In genomic region chr17:50540485-50541401, GRCh38 we compare ENCODE assay signal across 12 cellular contexts. TPM values are rescaled to one million over a fixed set of nuclear protein-coding genes. Genes with fewer than 3 reads are reported as not detected.
DNase-seq lines count a peak whose midpoint lies in the region; ATAC-seq, FAIRE-seq and TF ChIP-seq lines count a peak whose summit lies in the region.
"Had no signal": no experiment of that assay in that cellular context is flagged by ENCODE, and none has a peak within 500 bp of the region (broad histone marks: within the 10 kb centered on the region; RNA-seq: fewer than 3 reads in every experiment).

No MANE protein-coding gene starts in this region.

- no peak overlapping the region for H3K4ac ChIP-seq in H9 (ENCODE audit: low read depth, low read length)

- H3K9me3 ChIP-seq in Caco-2 (no peaks in the 10 kb centered on the region), Peyer's patch (no peaks in the 10 kb centered on the region), esophagus (ENCODE audit: control insufficient read depth in 2 of 2, insufficient read depth in 1 of 2, low read depth in 1 of 2, low read length in 1 of 2) (no peaks in the 10 kb centered on the region), H9 (ENCODE audit: control insufficient read depth, low read depth, low read length) (no peaks in the 10 kb centered on the region)

- ATAC-seq in HG03095 (IDR thresholded peaks at IDR 0.05; ENCODE audit: unreplicated experiment), result no peak
- no peak for ATAC-seq in HG02852 (IDR thresholded peaks at IDR 0.05; ENCODE audit: unreplicated experiment)

- H4K91ac ChIP-seq in H9 (ENCODE audit: insufficient read length, low read depth, low read length), result no peak overlapping the region

- H3K27me3 Mint-ChIP-seq in Caco-2 (ENCODE audit: insufficient read depth, unreplicated experiment) (no peaks in the 10 kb centered on the region), H9 (ENCODE audit: low read depth) (peaks cover 28% of the 10 kb centered on the region)

- H3K4me2 ChIP-seq in H9 (ENCODE audit: insufficient read depth, insufficient read length, low read length), result no peak overlapping the region

- H2BK15ac ChIP-seq in H9 (ENCODE audit: low read depth, low read length), result no peak overlapping the region

- no peak overlapping the region for H3K9ac ChIP-seq in rectal smooth muscle tissue (ENCODE audit: low read length)
- no peak overlapping the region for H3K9ac ChIP-seq in H9 (ENCODE audit: extremely low read depth, insufficient read length, low read length)

- peaks cover 8% of the 10 kb centered on the region for H3K23me2 ChIP-seq in H9 (ENCODE audit: insufficient read length, low read depth, low read length, poor library complexity, severe bottlenecking)

- no peaks in the 10 kb centered on the region for H3K79me1 ChIP-seq in H9 (ENCODE audit: insufficient read depth, low read depth, low read length, poor library complexity, severe bottlenecking)

- no peak overlapping the region for H3K18ac ChIP-seq in H9 (ENCODE audit: insufficient read length, low read depth, low read length)

- no peak overlapping the region for H2BK120ac ChIP-seq in H9 (ENCODE audit: low read depth, low read length, poor library complexity, severe bottlenecking)

- no peaks in the 10 kb centered on the region for H3K36me3 ChIP-seq in Caco-2 (ENCODE audit: control insufficient read depth, insufficient read depth, low read length)
- H3K36me3 ChIP-seq in Peyer's patch, result no peaks in the 10 kb centered on the region
- H3K36me3 ChIP-seq in esophagus (ENCODE audit: control insufficient read depth in 2 of 2, insufficient read depth in 2 of 2, low read length in 1 of 2), result peaks cover 0 to 33% of the 10 kb centered on the region in 2 donors
- H3K36me3 ChIP-seq in rectal smooth muscle tissue (ENCODE audit: control insufficient read depth, insufficient read depth, low read length), result no peaks in the 10 kb centered on the region

- H2AFZ ChIP-seq in H9 (ENCODE audit: low read length), result no peak overlapping the region
- H2AFZ ChIP-seq: PC-9 had no signal

- CTCF ChIA-PET in Caco-2 (lab: Charles Lee), result interaction anchor here (1.2 to 2.9 kb wide), 5 partner anchors 9 to 301 kb away, joined by 3 to 28 read pairs (median 8); partner anchors contain the start of genes EPN3 and LUC7L3

- 78 to 79% methylated on average over 14 of the region's 14 CpGs for WGBS in esophagus, 2 donors
- WGBS in H9 (ENCODE audit: extremely low coverage, insufficient read length, low lambda C conversion rate), result no CpG with 5 or more reads among the region's 14 CpGs

- no peak overlapping the region for H4K8ac ChIP-seq in H9 (replicated peaks; ENCODE audit: insufficient read length, low read depth, low read length)

- H3K23ac ChIP-seq in H9 (ENCODE audit: insufficient read length, low read depth, low read length), result no peak overlapping the region

- no peaks in the 10 kb centered on the region for H3K27me3 ChIP-seq in Caco-2 (replicated peaks; ENCODE audit: control insufficient read depth, insufficient read depth, low read length)
- no peaks in the 10 kb centered on the region for H3K27me3 ChIP-seq in Peyer's patch
- H3K27me3 ChIP-seq in esophagus (ENCODE audit: control insufficient read depth in 1 of 2, insufficient read depth in 2 of 2, low read length in 2 of 2), result no peaks in the 10 kb centered on the region
- no peaks in the 10 kb centered on the region for H3K27me3 ChIP-seq in rectal smooth muscle tissue (ENCODE audit: control insufficient read depth, insufficient read depth, low read length)
- no peaks in the 10 kb centered on the region; the same call in 1 of the 2 replicates for H3K27me3 ChIP-seq in H9 (ENCODE audit: insufficient read depth, low read length)

- no peak overlapping the region for H3T11ph ChIP-seq in H9 (ENCODE audit: low read length)

- intact Hi-C loops in Caco-2 (cut with micrococcal nuclease; ENCODE audit: unreplicated experiment), result loop anchor here (10.0 kb wide), 1 partner anchor 244 kb away; no protein-coding TSS in a partner anchor

- BruUV-seq in Caco-2 (replicated peaks; lab: Mats Ljungman, UMichigan), result no TSS peak

- H3K36me3 Mint-ChIP-seq in Caco-2 (ENCODE audit: insufficient read depth, unreplicated experiment) (peaks cover 65% of the 10 kb centered on the region), H9 (ENCODE audit: insufficient read depth in 1 of 3, low read depth in 3 of 3) (peaks cover 0 to 5% (median 0%) of the 10 kb centered on the region in 3 experiments; a peak in 3 of 7 replicates)

- H3K27ac Mint-ChIP-seq in Caco-2 (ENCODE audit: unreplicated experiment) (no peak overlapping the region), H9 (no peak overlapping the region)
- H3K27ac Mint-ChIP-seq: stimulated activated naive CD8-positive, alpha-beta T cell treated with anti-CD3 and anti-CD28 coated beads, Interleukin-15, Interleukin-2, amounts not matched to agents 100 ng/mL and 50 ng/mL, for 24 hours had no signal

- DNase-seq in Caco-2 (no peak), Peyer's patch (peak in 1 of 3 donors; percentile 54), frontal cortex (ENCODE audit: low spot score in 2 of 2) (no peak), H9 (no peak)
- DNase-seq: midbrain, NCI-H2029 treated with DMSO at 0.1 percent for 48 hours had no signal

- POLR2A ChIA-PET in Caco-2 (lab: Charles Lee), result interaction anchor here (1.4 to 2.5 kb wide), 4 partner anchors 18 to 152 kb away, joined by 4 to 18 read pairs (median 8); partner anchors contain the start of gene CACNA1G

- no peak overlapping the region for H2BK5ac ChIP-seq in H9 (ENCODE audit: insufficient read length, low read length)

- H3K4me3 Mint-ChIP-seq in Caco-2 (ENCODE audit: unreplicated experiment), result peak overlapping the region; percentile 77
- H3K4me3 Mint-ChIP-seq in H9, result peak overlapping the region in 1 of 2 experiments; percentile 69; a peak in 1 of 5 replicates

- no peak overlapping the region for H3K14ac ChIP-seq in H9 (ENCODE audit: insufficient read depth, low read length)

- H2BK20ac ChIP-seq in H9 (ENCODE audit: low read depth, low read length, poor library complexity, severe bottlenecking), result no peak overlapping the region

- no peak for TF ChIP-seq CTCF in Caco-2 (IDR thresholded peaks at IDR 0.05; ENCODE audit: insufficient read depth in 1 of 2, low read depth in 1 of 2, low read length in 1 of 2, severe bottlenecking in 1 of 2, unreplicated experiment in 1 of 2)
- no peak for TF ChIP-seq CTCF in Peyer's patch (IDR thresholded peaks at IDR 0.05)
- no peak for TF ChIP-seq CTCF in H9 (conservative IDR thresholded peaks at IDR 0.05)

- no peaks in the 10 kb centered on the region for H4K20me1 ChIP-seq in H9 (ENCODE audit: control insufficient read depth, insufficient read depth, insufficient read length)

- no peak overlapping the region for H3K56ac ChIP-seq in H9 (ENCODE audit: insufficient read length, low read depth, low read length)

- H4K5ac ChIP-seq in H9 (ENCODE audit: insufficient read length, low read depth, low read length), result no peak overlapping the region

- no peak overlapping the region for H2AK5ac ChIP-seq in H9 (ENCODE audit: insufficient read length, low read length)

- H3K4me1 ChIP-seq in Caco-2 (peaks cover 61% of the 10 kb centered on the region), Peyer's patch (peaks cover 3 to 56% (median 6%) of the 10 kb centered on the region in 4 donors), esophagus (ENCODE audit: control insufficient read depth in 2 of 2, insufficient read depth in 2 of 2, low read length in 1 of 2) (peaks cover 7 to 51% of the 10 kb centered on the region in 2 donors), rectal smooth muscle tissue (ENCODE audit: control insufficient read depth, insufficient read depth, low read length) (peaks cover 4% of the 10 kb centered on the region), H9 (ENCODE audit: insufficient read depth, low read length) (0 out of 2 replicates have a peak, but pooled peaks cover 2% of the 10 kb centered on the region)

- no peak for FAIRE-seq in frontal cortex (lab: Jason Lieb, UNC)

- no peak overlapping the region for H2BK12ac ChIP-seq in H9 (ENCODE audit: insufficient read length, low read depth, low read length)

- no peak for TF ChIP-seq POLR2A in Peyer's patch (IDR thresholded peaks at IDR 0.05)

- H3K4me3 ChIP-seq in Caco-2 (ENCODE audit: low read depth, low read length) (no peak overlapping the region), Peyer's patch (peak overlapping the region in 2 of 4 donors; percentile 65 to 70), esophagus (ENCODE audit: low read depth in 1 of 2, low read length in 2 of 2) (no peak overlapping the region), rectal smooth muscle tissue (ENCODE audit: low read length) (peak overlapping the region; percentile 76)
- H3K4me3 ChIP-seq: PC-9 had no signal

- peaks cover 59% of the 10 kb centered on the region for H3K4me1 Mint-ChIP-seq in Caco-2 (ENCODE audit: low read depth, unreplicated experiment)
- H3K4me1 Mint-ChIP-seq in H9, result peaks cover 23 to 36% of the 10 kb centered on the region in 2 experiments

- H3K79me2 ChIP-seq in H9 (ENCODE audit: insufficient read depth, low read length), result no peaks in the 10 kb centered on the region

- peak overlapping the region in 3 of 4 donors; percentile 76 to 95 (median 85) for H3K27ac ChIP-seq in Peyer's patch
- H3K27ac ChIP-seq in esophagus (ENCODE audit: low read depth in 2 of 2, low read length in 1 of 2), result peak overlapping the region; percentile 57 to 86
- H3K27ac ChIP-seq in rectal smooth muscle tissue (ENCODE audit: low read depth, low read length), result no peak overlapping the region
- no peak overlapping the region for H3K27ac ChIP-seq in H9 (ENCODE audit: insufficient read length, low read depth, low read length)
- H3K27ac ChIP-seq: PC-9 had no signal

- H3K9me3 Mint-ChIP-seq in Caco-2 (ENCODE audit: unreplicated experiment) (no peaks in the 10 kb centered on the region), H9 (no peaks in the 10 kb centered on the region)
- H3K9me3 Mint-ChIP-seq: stimulated activated naive CD8-positive, alpha-beta T cell treated with anti-CD3 and anti-CD28 coated beads, Interleukin-15, Interleukin-2, amounts not matched to agents 100 ng/mL and 50 ng/mL, for 24 hours had no signal

RNA-seq across cellular contexts. Expression of gene SPATA20, which starts 6.2 kb away (rescaled TPM):
- total RNA-seq in Caco-2 (2022), result 149 and 176 TPM in 2 replicates
- total RNA-seq in Peyer's patch, result 100 to 1,000 TPM in 3 of 4 donors, 10 to 100 TPM in 1; 75.1 to 125 (median 110) TPM
- polyA plus RNA-seq in esophagus, result 10 to 100 TPM; 11.5 to 26.7 TPM
- 26.9 TPM for total RNA-seq in frontal cortex
- total RNA-seq in H9 (2021), result 23.9 and 26.6 TPM in 2 replicates

RNA-seq across cellular contexts. Expression of gene EPN3, which starts 8.2 kb away (rescaled TPM):
- 49.4 and 53.2 TPM in 2 replicates for total RNA-seq in Caco-2 (2022)
- total RNA-seq in Peyer's patch, result 10 to 100 TPM in 2 of 4 donors, 1 to 10 TPM in 2; 3.0 to 17.3 (median 13.0) TPM
- 10 to 100 TPM; 40.5 to 59.8 TPM for polyA plus RNA-seq in esophagus
- total RNA-seq in frontal cortex, result 0.41 TPM
- 1.9 and 2.2 TPM in 2 replicates for total RNA-seq in H9 (2021)

RNA-seq across cellular contexts. Expression of gene CACNA1G, which starts 19.8 kb away (rescaled TPM):
- total RNA-seq in Caco-2 (2022), result 1.4 and 1.6 TPM in 2 replicates
- total RNA-seq in Peyer's patch, result not detected
- under 1 TPM; 0.06 to 0.13 TPM for polyA plus RNA-seq in esophagus
- 7.7 TPM for total RNA-seq in frontal cortex
- total RNA-seq in H9 (2021), result 1.5 and 1.7 TPM in 2 replicates

RNA-seq across cellular contexts. Expression of gene MYCBPAP, which starts 32.5 kb away (rescaled TPM):
- total RNA-seq in Caco-2 (2022) (1.3 and 2.7 TPM in 2 replicates), Peyer's patch (1 to 10 TPM in 1 of 4 donors, under 1 TPM in 1, not detected in 2; 0.53 to 1.1 TPM), frontal cortex (0.82 TPM), H9 (2021) (1.7 and 1.9 TPM in 2 replicates)
- under 1 TPM; 0.05 to 0.22 TPM for polyA plus RNA-seq in esophagus

Comparison
In these comparisons a context has a peak if more than half of its experiments do, and no peak if none do; other contexts are left out.
1. H3K27ac ChIP-seq: peak in Peyer's patch (3 of 4) and esophagus (2 of 2); none in rectal smooth muscle tissue (single experiment) and H9 (single experiment).